Comparison of ENCODE assay signal across 22 cellular contexts in genomic region chr1:53388963-53389362, GRCh38.
"Had no signal": no experiment of that assay in that cellular context is flagged by ENCODE, and none has a peak within 500 bp of the region (broad histone marks: within the 10 kb centered on the region; RNA-seq: fewer than 3 reads in every experiment).

No MANE protein-coding gene starts in this region.

- H3K27ac Mint-ChIP-seq: endodermal cell, immature natural killer cell, neural progenitor cell, progenitor cell of endocrine pancreas had no signal

- H3K9ac ChIP-seq: neural progenitor cell had no signal

- H3K36me3 ChIP-seq: left ventricle myocardium inferior, neural progenitor cell, pancreas had no signal

- H3K4me3 ChIP-seq: left ventricle myocardium inferior, lung, neural progenitor cell, pancreas had no signal

- H3K4me3 Mint-ChIP-seq: endodermal cell; immature natural killer cell; natural killer cell treated with Interleukin-12 subunit alpha and Interleukin-12 subunit beta and Interleukin-15 and Interleukin-18, amount 100 ng/mL, for 72 hours; neural progenitor cell had no signal

- DNase-seq: effector CD4-positive, alpha-beta T cell; endodermal cell; erythroblast; foreskin keratinocyte; immature natural killer cell; left cardiac atrium; left ventricle myocardium inferior; mesenchymal stem cell; midbrain; occipital lobe; pancreas; right cardiac atrium; small intestine; stimulated activated CD4-positive, alpha-beta T cell treated with anti-CD3 and anti-CD28 coated beads, Interleukin-2, amount 100 ng/mL, for 48 hours; stimulated activated naive CD4-positive, alpha-beta T cell treated with Interleukin-2 at 50 U/mL for 16 hours; trophoblast cell had no signal

- H3K4me1 Mint-ChIP-seq: immature natural killer cell had no signal

- H3K9me3 ChIP-seq: pancreas had no signal

- H3K27ac ChIP-seq: foreskin keratinocyte, left ventricle myocardium inferior, neural progenitor cell, pancreas had no signal

- FAIRE-seq: endothelial cell of umbilical vein, keratinocyte, pancreas, small intestine had no signal

- H3K27me3 ChIP-seq: neural progenitor cell, pancreas had no signal

- H3K9me3 Mint-ChIP-seq: natural killer cell treated with Interleukin-12 subunit alpha and Interleukin-12 subunit beta and Interleukin-15 and Interleukin-18, amount 100 ng/mL, for 72 hours had no signal

- H3K4me2 ChIP-seq: neural progenitor cell had no signal

- H3K4me1 ChIP-seq: foreskin keratinocyte, left ventricle myocardium inferior, neural progenitor cell, pancreas had no signal

- H3K36me3 Mint-ChIP-seq: immature natural killer cell; natural killer cell treated with Interleukin-12 subunit alpha and Interleukin-12 subunit beta and Interleukin-15 and Interleukin-18, amount 100 ng/mL, for 72 hours; neural progenitor cell had no signal

- H2AFZ ChIP-seq: neural progenitor cell had no signal

- ATAC-seq: foreskin keratinocyte; left cardiac atrium; natural killer cell treated with Interleukin-12 subunit alpha and Interleukin-12 subunit beta and Interleukin-15 and Interleukin-18, amount 100 ng/mL, for 72 hours; pancreas; right cardiac atrium had no signal
